Comparison of ENCODE assay signal across 8 cellular contexts in genomic region chr13:40666058-40666904, GRCh38. TPM values are rescaled to one million over a fixed set of nuclear protein-coding genes. Genes with fewer than 3 reads are reported as not detected.
A peak's percentile ranks its signal among the peaks of the same experiment; 100 is the strongest.
DNase-seq lines count a peak whose midpoint lies in the region; ATAC-seq and TF ChIP-seq lines count a peak whose summit lies in the region.

TSS of gene FOXO1 (minus strand) at chr13:40666641. CDS start at chr13:40666212, 429 bp downstream.

- DNase-seq in DMS 273 (lab: John Stamatoyannopoulos, UW; ENCODE audit: unreplicated experiment) (peak; percentile 92), RPMI7951 (ENCODE audit: low read depth) (peak; percentile 86), fibroblast of mammary gland (ENCODE audit: low read depth) (peak; percentile 78), natural killer cell (peak; percentile 93)
- DNase-seq in stimulated activated naive CD4-positive, alpha-beta T cell (lab: John Stamatoyannopoulos, UW): peak; percentile 85 to 94 (median 90)

- no peaks in the 10 kb centered on the region for H3K27me3 ChIP-seq in HUES48 (ENCODE audit: control insufficient read depth, insufficient read depth, low read length)

- H3K4me1 ChIP-seq in HUES48 (ENCODE audit: control insufficient read depth, insufficient read depth, low read length): peaks cover 36% of the 10 kb centered on the region

- H3K4me3 Mint-ChIP-seq in activated T-helper 17 cell treated with anti-CD3 and anti-CD28 coated beads, Interleukin-2, amount 50 U/mL, for 72 hours: peak within 1 kb of the TSS; percentile 96
- peak within 1 kb of the TSS; percentile 92 for H3K4me3 Mint-ChIP-seq in natural killer cell

- peaks cover 37% of the 10 kb centered on the region for H3K36me3 Mint-ChIP-seq in activated T-helper 17 cell treated with anti-CD3 and anti-CD28 coated beads, Interleukin-2, amount 50 U/mL, for 72 hours (ENCODE audit: low read depth)
- H3K36me3 Mint-ChIP-seq in natural killer cell: no peaks in the 10 kb centered on the region

- peak within 1 kb of the TSS; percentile 75 for H3K9ac ChIP-seq in HUES48 (ENCODE audit: low read depth, low read length)

- ATAC-seq in GM21381 (IDR thresholded peaks at IDR 0.05; ENCODE audit: unreplicated experiment) (peak; percentile 49), natural killer cell (peak; percentile 70 to 89 (median 82))
- peak; percentile 71 for ATAC-seq in activated T-helper 17 cell treated with anti-CD3 and anti-CD28 coated beads, Interleukin-2, amount 50 U/mL, for 72 hours (replicated peaks)

- TF ChIP-seq CTCF in fibroblast of mammary gland (conservative IDR thresholded peaks at IDR 0.05; ENCODE audit: control insufficient read depth, insufficient read depth, low read depth, low read length): no peak
- TF ChIP-seq CTCF in natural killer cell (IDR thresholded peaks at IDR 0.05): no peak

- intact Hi-C loops in natural killer cell (cut with micrococcal nuclease): loop anchor here (1.0 to 10.0 kb wide), 5 partner anchors 53 to 1629 kb away; partner anchors contain the start of genes NHLRC3 and PROSER1

- no peaks in the 10 kb centered on the region for H3K9me3 ChIP-seq in HUES48 (ENCODE audit: control insufficient read depth, insufficient read depth, low read length)

- H3K4me3 ChIP-seq in HUES48 (ENCODE audit: low read depth, low read length) (peak within 1 kb of the TSS; percentile 98), fibroblast of mammary gland (ENCODE audit: control insufficient read depth, low read depth, low read length) (peak within 1 kb of the TSS; percentile 75)

- H3K4me1 Mint-ChIP-seq in activated T-helper 17 cell treated with anti-CD3 and anti-CD28 coated beads, Interleukin-2, amount 50 U/mL, for 72 hours: no peaks in the 10 kb centered on the region
- peaks cover 29 to 33% of the 10 kb centered on the region in 2 donors for H3K4me1 Mint-ChIP-seq in natural killer cell

- H3K9me3 Mint-ChIP-seq in activated T-helper 17 cell treated with anti-CD3 and anti-CD28 coated beads, Interleukin-2, amount 50 U/mL, for 72 hours: no peaks in the 10 kb centered on the region
- H3K9me3 Mint-ChIP-seq in natural killer cell: no peaks in the 10 kb centered on the region

- no peaks in the 10 kb centered on the region for H3K27me3 Mint-ChIP-seq in activated T-helper 17 cell treated with anti-CD3 and anti-CD28 coated beads, Interleukin-2, amount 50 U/mL, for 72 hours
- no peaks in the 10 kb centered on the region for H3K27me3 Mint-ChIP-seq in natural killer cell (ENCODE audit: low read depth in 2 of 2)

- peak within 1 kb of the TSS; percentile 87 for H3K27ac ChIP-seq in HUES48 (ENCODE audit: low read depth, low read length)

- no peaks in the 10 kb centered on the region for H3K36me3 ChIP-seq in HUES48 (ENCODE audit: control insufficient read depth, insufficient read depth, low read length)

- peak within 1 kb of the TSS; percentile 87 for H3K27ac Mint-ChIP-seq in activated T-helper 17 cell treated with anti-CD3 and anti-CD28 coated beads, Interleukin-2, amount 50 U/mL, for 72 hours
- H3K27ac Mint-ChIP-seq in natural killer cell: peak within 1 kb of the TSS; percentile 83 to 95

RNA-seq across cellular contexts. Expression of gene FOXO1, which starts in this region (rescaled TPM):
- total RNA-seq in RPMI7951 (2014; rRNA removed; shearing (Covaris generic)): 1.2 and 1.6 TPM in 2 replicates
- 10 to 100 TPM; 32.0 to 48.9 TPM for total RNA-seq in activated T-helper 17 cell treated with anti-CD3 and anti-CD28 coated beads, Interleukin-2, amount 50 U/mL, for 72 hours
- total RNA-seq in natural killer cell: 10 to 100 TPM; 23.9 to 29.8 (median 27.6) TPM

Comparison
In these comparisons a context has a peak if more than half of its experiments do, and no peak if none do; other contexts are left out.
1. Peak in every context shown above with its lines: DNase-seq, ATAC-seq, H3K4me3 ChIP-seq and H3K27ac ChIP-seq.